ENCODE assay signal across 27 cellular contexts in the genomic region with DNA sequence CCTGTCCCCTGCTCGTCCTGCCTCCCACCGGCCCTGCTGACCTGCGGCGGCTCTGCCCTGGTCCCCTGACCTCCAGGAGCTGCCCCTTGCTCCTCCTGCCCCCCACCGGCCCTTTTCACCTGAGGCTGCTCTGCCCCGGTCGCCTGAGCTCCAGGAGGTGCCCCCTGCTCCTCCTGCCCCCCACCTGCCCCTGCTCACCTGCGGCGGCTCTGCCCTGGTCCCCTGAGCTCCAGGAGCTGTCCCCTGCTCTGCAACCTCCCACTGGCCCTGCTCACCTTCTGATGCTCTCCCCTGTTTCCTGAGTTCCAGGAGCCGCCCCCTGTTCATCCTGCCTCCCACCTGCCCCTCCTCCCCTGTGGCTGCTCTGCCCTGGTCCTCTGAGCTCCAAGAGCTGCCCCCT.
"Had no signal": no experiment of that assay in that cellular context is flagged by ENCODE, and none has a peak within 500 bp of the region (broad histone marks: within the 10 kb centered on the region; RNA-seq: fewer than 3 reads in every experiment).

No MANE protein-coding gene starts in this region.

- H3K27me3 ChIP-seq: right lobe of liver had no signal

- H3K9ac ChIP-seq: parathyroid adenoma had no signal

- H3K27ac ChIP-seq: epithelial cell of prostate, esophagus squamous epithelium, gastroesophageal sphincter, left ventricle myocardium inferior, parathyroid adenoma, psoas muscle, right lobe of liver, spleen, stomach, thoracic aorta, transverse colon had no signal

- H3K79me2 ChIP-seq: parathyroid adenoma had no signal

- H3K4me3 Mint-ChIP-seq: dendritic cell treated with granulocyte-macrophage colony-stimulating factor and Interleukin-4, amounts not matched to agents 40 ng/mL and 50 ng/mL, for 4 days; effector memory CD8-positive, alpha-beta T cell; immature natural killer cell; nephron had no signal

- H2AFZ ChIP-seq: parathyroid adenoma had no signal

- H3K4me3 ChIP-seq: esophagus squamous epithelium, gastroesophageal sphincter, left ventricle myocardium inferior, lung, psoas muscle, right lobe of liver, spleen, stomach, thoracic aorta, transverse colon had no signal

- H3K36me3 ChIP-seq: esophagus squamous epithelium, gastroesophageal sphincter, left ventricle myocardium inferior, right lobe of liver, spleen, stomach, thoracic aorta, transverse colon had no signal

- DNase-seq: effector memory CD8-positive, alpha-beta T cell; esophagus squamous epithelium; foreskin fibroblast; immature natural killer cell; kidney; left cardiac atrium; left ventricle myocardium inferior; mesendoderm; naive B cell; occipital lobe; psoas muscle; retina; spleen; stimulated activated CD4-positive, alpha-beta T cell treated with anti-CD3 and anti-CD28 coated beads, Interleukin-15, amount 100 ng/mL, for 24 hours; stimulated activated CD4-positive, alpha-beta T cell treated with anti-CD3 and anti-CD28 coated beads, Interleukin-1b, Interleukin-23, amount 100 ng/mL, for 48 hours; stimulated activated CD4-positive, alpha-beta T cell treated with anti-CD3 and anti-CD28 coated beads, Interleukin-4, amount 100 ng/mL, for 24 hours; stimulated activated naive CD4-positive, alpha-beta T cell; stomach; transverse colon had no signal

- H3K27ac Mint-ChIP-seq: dendritic cell treated with granulocyte-macrophage colony-stimulating factor and Interleukin-4, amounts not matched to agents 40 ng/mL and 50 ng/mL, for 4 days; effector memory CD8-positive, alpha-beta T cell; immature natural killer cell; nephron had no signal

- H3K4me1 Mint-ChIP-seq: immature natural killer cell, nephron had no signal

- H3K9me3 ChIP-seq: right lobe of liver had no signal

- H3K4me1 ChIP-seq: esophagus squamous epithelium, left ventricle myocardium inferior, parathyroid adenoma, psoas muscle, right lobe of liver, stomach, transverse colon had no signal

- ATAC-seq: effector memory CD8-positive, alpha-beta T cell; gastroesophageal sphincter had no signal
